ENCODE assay signal across 2 cellular contexts in genomic region chr20:45336530-45337366, GRCh38.
TF ChIP-seq lines count a peak whose summit lies in the region.

No MANE protein-coding gene starts in this region.

TF ChIP-seq in A549, 52 proteins besides CTCF, POLR2A, EP300 and RAD21:
- TF ChIP-seq, protein P1, sequence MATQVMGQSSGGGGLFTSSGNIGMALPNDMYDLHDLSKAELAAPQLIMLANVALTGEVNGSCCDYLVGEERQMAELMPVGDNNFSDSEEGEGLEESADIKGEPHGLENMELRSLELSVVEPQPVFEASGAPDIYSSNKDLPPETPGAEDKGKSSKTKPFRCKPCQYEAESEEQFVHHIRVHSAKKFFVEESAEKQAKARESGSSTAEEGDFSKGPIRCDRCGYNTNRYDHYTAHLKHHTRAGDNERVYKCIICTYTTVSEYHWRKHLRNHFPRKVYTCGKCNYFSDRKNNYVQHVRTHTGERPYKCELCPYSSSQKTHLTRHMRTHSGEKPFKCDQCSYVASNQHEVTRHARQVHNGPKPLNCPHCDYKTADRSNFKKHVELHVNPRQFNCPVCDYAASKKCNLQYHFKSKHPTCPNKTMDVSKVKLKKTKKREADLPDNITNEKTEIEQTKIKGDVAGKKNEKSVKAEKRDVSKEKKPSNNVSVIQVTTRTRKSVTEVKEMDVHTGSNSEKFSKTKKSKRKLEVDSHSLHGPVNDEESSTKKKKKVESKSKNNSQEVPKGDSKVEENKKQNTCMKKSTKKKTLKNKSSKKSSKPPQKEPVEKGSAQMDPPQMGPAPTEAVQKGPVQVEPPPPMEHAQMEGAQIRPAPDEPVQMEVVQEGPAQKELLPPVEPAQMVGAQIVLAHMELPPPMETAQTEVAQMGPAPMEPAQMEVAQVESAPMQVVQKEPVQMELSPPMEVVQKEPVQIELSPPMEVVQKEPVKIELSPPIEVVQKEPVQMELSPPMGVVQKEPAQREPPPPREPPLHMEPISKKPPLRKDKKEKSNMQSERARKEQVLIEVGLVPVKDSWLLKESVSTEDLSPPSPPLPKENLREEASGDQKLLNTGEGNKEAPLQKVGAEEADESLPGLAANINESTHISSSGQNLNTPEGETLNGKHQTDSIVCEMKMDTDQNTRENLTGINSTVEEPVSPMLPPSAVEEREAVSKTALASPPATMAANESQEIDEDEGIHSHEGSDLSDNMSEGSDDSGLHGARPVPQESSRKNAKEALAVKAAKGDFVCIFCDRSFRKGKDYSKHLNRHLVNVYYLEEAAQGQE (IDR thresholded peaks at IDR 0.05) = no peak
- TF ChIP-seq MAFK (IDR thresholded peaks at IDR 0.05; ENCODE audit: partially characterized antibody) (peak; percentile 79), ESRRA (IDR thresholded peaks at IDR 0.05; ENCODE audit: borderline replicate concordance, low read length) (0 out of 2 replicates have a peak, but pooled peaks have one; percentile 11), RNF2 (IDR thresholded peaks at IDR 0.05; ENCODE audit: borderline replicate concordance, low read depth) (no peak), JUN (IDR thresholded peaks at IDR 0.05) (peak in 1 of 2 experiments; percentile 31; a peak in 1 of 5 replicates), ZNF302 (CRISPR knock-in tag; IDR thresholded peaks at IDR 0.05) (no peak), HOXA7 (CRISPR knock-in tag; IDR thresholded peaks at IDR 0.05) (no peak), MAX (IDR thresholded peaks at IDR 0.05) (peak; percentile 60), JUNB (IDR thresholded peaks at IDR 0.05) (peak; percentile 43; the same call in 1 of the 2 replicates), FOSL2 (IDR thresholded peaks at IDR 0.05) (peak; percentile 62), FOSL2 (CRISPR knock-in tag; IDR thresholded peaks at IDR 0.05) (peak; percentile 83), NFE2L2 (conservative IDR thresholded peaks at IDR 0.05; ENCODE audit: low read length) (no peak), PHF8 (IDR thresholded peaks at IDR 0.05; ENCODE audit: borderline replicate concordance, low read depth) (no peak)
- TF ChIP-seq, protein P2, sequence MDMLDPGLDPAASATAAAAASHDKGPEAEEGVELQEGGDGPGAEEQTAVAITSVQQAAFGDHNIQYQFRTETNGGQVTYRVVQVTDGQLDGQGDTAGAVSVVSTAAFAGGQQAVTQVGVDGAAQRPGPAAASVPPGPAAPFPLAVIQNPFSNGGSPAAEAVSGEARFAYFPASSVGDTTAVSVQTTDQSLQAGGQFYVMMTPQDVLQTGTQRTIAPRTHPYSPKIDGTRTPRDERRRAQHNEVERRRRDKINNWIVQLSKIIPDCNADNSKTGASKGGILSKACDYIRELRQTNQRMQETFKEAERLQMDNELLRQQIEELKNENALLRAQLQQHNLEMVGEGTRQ (IDR thresholded peaks at IDR 0.05) = no peak
TF ChIP-seq in A549: peak in this region for 6.

TF ChIP-seq in HEK293T, 16 proteins besides CTCF, POLR2A, EP300 and RAD21 (continued from another document):
- TF ChIP-seq NFRKB (IDR thresholded peaks at IDR 0.05) = no peak
- TF ChIP-seq SUZ12 (IDR thresholded peaks at IDR 0.05) = no peak
- TF ChIP-seq CTBP1 (IDR thresholded peaks at IDR 0.05; ENCODE audit: borderline replicate concordance) = no peak
- TF ChIP-seq L3MBTL2 (conservative IDR thresholded peaks at IDR 0.05) = no peak
- no peak for TF ChIP-seq FOXM1 (IDR thresholded peaks at IDR 0.05; ENCODE audit: borderline replicate concordance)
- TF ChIP-seq ZNF384 (IDR thresholded peaks at IDR 0.05) = no peak
- TF ChIP-seq FOXA1 (IDR thresholded peaks at IDR 0.05) = no peak
- no peak for TF ChIP-seq HDGF (IDR thresholded peaks at IDR 0.05; ENCODE audit: borderline replicate concordance)
- no peak for TF ChIP-seq ARNT (IDR thresholded peaks at IDR 0.05)
- no peak for TF ChIP-seq BHLHE40 (IDR thresholded peaks at IDR 0.05; ENCODE audit: borderline replicate concordance)
